In genomic region chr3:50415813-50416212, GRCh38 we compare ENCODE assay signal across 29 cellular contexts.
"Had no signal": no experiment of that assay in that cellular context is flagged by ENCODE, and none has a peak within 500 bp of the region (broad histone marks: within the 10 kb centered on the region; RNA-seq: fewer than 3 reads in every experiment).

No MANE protein-coding gene starts in this region.

- H3K36me3 Mint-ChIP-seq: activated CD4-positive, alpha-beta memory T cell treated with anti-CD3 and anti-CD28 coated beads for 36 hours; activated CD8-positive, alpha-beta memory T cell treated with anti-CD3 and anti-CD28 coated beads, Interleukin-2, amount 10 ng/mL, durations not matched to agents 7 days and 5 days; brain; memory B cell had no signal

- H3K4me3 Mint-ChIP-seq: activated CD4-positive, alpha-beta memory T cell treated with anti-CD3 and anti-CD28 coated beads for 36 hours; activated CD8-positive, alpha-beta memory T cell treated with anti-CD3 and anti-CD28 coated beads, Interleukin-2, amount 10 ng/mL, durations not matched to agents 7 days and 5 days; activated naive CD8-positive, alpha-beta T cell treated with anti-CD3 and anti-CD28 coated beads, Interleukin-2, amount 50 U/mL, for 24 hours; brain; memory B cell; neural crest cell; T-helper 1 cell treated with Interleukin-12 subunit alpha and Interleukin-12 subunit beta and Interleukin-4 antibody, amounts not matched to agents 30 μg/mL and 1 μg/mL, for 36 hours had no signal

- H3K36me3 ChIP-seq: esophagus muscularis mucosa, gastroesophageal sphincter, heart right ventricle, uterus had no signal

- H3K9me3 ChIP-seq: esophagus muscularis mucosa, gastroesophageal sphincter, heart right ventricle, testis, uterus had no signal

- H3K27me3 ChIP-seq: esophagus muscularis mucosa, gastroesophageal sphincter, heart right ventricle, testis, uterus had no signal

- H3K27me3 Mint-ChIP-seq: activated CD4-positive, alpha-beta memory T cell treated with anti-CD3 and anti-CD28 coated beads for 36 hours; activated CD8-positive, alpha-beta memory T cell treated with anti-CD3 and anti-CD28 coated beads, Interleukin-2, amount 10 ng/mL, durations not matched to agents 7 days and 5 days; activated naive CD8-positive, alpha-beta T cell treated with anti-CD3 and anti-CD28 coated beads, Interleukin-2, amount 50 U/mL, for 24 hours had no signal

- H3K27ac Mint-ChIP-seq: activated CD4-positive, alpha-beta memory T cell treated with anti-CD3 and anti-CD28 coated beads for 36 hours; activated CD8-positive, alpha-beta memory T cell treated with anti-CD3 and anti-CD28 coated beads, Interleukin-2, amount 10 ng/mL, durations not matched to agents 7 days and 5 days; activated naive CD8-positive, alpha-beta T cell treated with anti-CD3 and anti-CD28 coated beads, Interleukin-2, amount 50 U/mL, for 24 hours; memory B cell; T-helper 1 cell treated with Interleukin-12 subunit alpha and Interleukin-12 subunit beta and Interleukin-4 antibody, amounts not matched to agents 30 μg/mL and 1 μg/mL, for 36 hours had no signal

- H3K9me3 Mint-ChIP-seq: activated CD4-positive, alpha-beta memory T cell treated with anti-CD3 and anti-CD28 coated beads for 36 hours; activated naive CD8-positive, alpha-beta T cell treated with anti-CD3 and anti-CD28 coated beads, Interleukin-2, amount 50 U/mL, for 24 hours; brain; memory B cell; neural crest cell; T-helper 1 cell treated with Interleukin-12 subunit alpha and Interleukin-12 subunit beta and Interleukin-4 antibody, amounts not matched to agents 30 μg/mL and 1 μg/mL, for 36 hours had no signal

- DNase-seq: activated CD4-positive, alpha-beta memory T cell treated with anti-CD3 and anti-CD28 coated beads for 36 hours; activated CD4-positive, alpha-beta T cell treated with anti-CD3 and anti-CD28 coated beads for 4 hours; activated CD4-positive, CD25-positive, alpha-beta regulatory T cell; activated CD8-positive, alpha-beta memory T cell treated with anti-CD3 and anti-CD28 coated beads, Interleukin-2, amount 10 ng/mL, durations not matched to agents 7 days and 5 days; activated effector memory CD4-positive, alpha-beta T cell treated with anti-CD3 and anti-CD28 coated beads, Interleukin-2, amount 50 U/mL, for 16 hours; activated naive CD4-positive, alpha-beta T cell treated with anti-CD3 and anti-CD28 coated beads, Interleukin-2, amount 50 U/mL, for 16 hours; activated naive CD8-positive, alpha-beta T cell treated with anti-CD3 and anti-CD28 coated beads, Interleukin-2, amount 50 U/mL, for 24 hours; activated T-cell treated with anti-CD3 and anti-CD28 coated beads for 4 hours; aorta; caudate nucleus; effector memory CD4-positive, alpha-beta T cell; heart right ventricle; left colon; occipital lobe; posterior cingulate gyrus; stimulated activated CD4-positive, alpha-beta T cell treated with anti-CD3 and anti-CD28 coated beads, Interleukin-2, amount 100 ng/mL, for 48 hours; stimulated activated CD8-positive, alpha-beta memory T cell treated with anti-CD3 and anti-CD28 coated beads, Interleukin-4, amount 100 ng/mL, for 48 hours; stimulated activated naive CD4-positive, alpha-beta T cell; testis; trophoblast cell; uterus had no signal

- H3K4me1 Mint-ChIP-seq: memory B cell, neural crest cell had no signal

- FAIRE-seq: colon, keratinocyte had no signal

- H3K4me1 ChIP-seq: esophagus muscularis mucosa, gastroesophageal sphincter, heart right ventricle, testis, uterus had no signal

- H3K4me3 ChIP-seq: esophagus muscularis mucosa, gastroesophageal sphincter, heart right ventricle, testis, uterus had no signal
